In the genomic region with DNA sequence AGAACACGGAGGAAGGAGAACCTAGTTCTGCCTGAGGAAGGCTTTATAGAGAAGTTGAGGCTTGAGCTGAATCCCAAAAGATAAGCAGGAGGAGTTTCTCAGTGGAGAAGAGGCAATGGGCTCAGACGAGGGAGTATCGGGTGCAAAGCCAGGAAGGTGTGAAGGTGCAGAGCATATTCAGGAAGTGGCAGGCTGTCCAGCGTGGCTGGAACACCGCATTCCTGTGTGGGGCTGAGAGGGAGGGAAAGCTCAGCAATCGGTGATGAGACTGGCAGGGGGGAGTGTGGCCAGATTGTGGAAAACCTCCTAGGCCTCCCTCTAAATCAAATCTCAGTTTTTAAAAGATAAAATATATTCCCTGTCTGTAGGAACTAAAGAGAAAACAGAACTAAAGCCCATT, we compare ENCODE assay signal across 13 cellular contexts.
DNase-seq lines count a peak whose midpoint lies in the region; ATAC-seq and TF ChIP-seq lines count a peak whose summit lies in the region.
"Had no signal": no experiment of that assay in that cellular context is flagged by ENCODE, and none has a peak within 500 bp of the region (broad histone marks: within the 10 kb centered on the region; RNA-seq: fewer than 3 reads in every experiment).

No MANE protein-coding gene starts in this region.

- H3K27ac Mint-ChIP-seq in endothelial cell (ENCODE audit: unreplicated experiment), result peak overlapping the region; percentile 1
- H3K27ac Mint-ChIP-seq: activated T-cell treated with anti-CD3 and anti-CD28 coated beads, Interleukin-2, amount 50 U/mL, for 24 hours; naive thymus-derived CD8-positive, alpha-beta T cell had no signal

- peaks cover 7% of the 10 kb centered on the region for H3K36me3 Mint-ChIP-seq in endothelial cell (ENCODE audit: low read depth, unreplicated experiment)
- H3K36me3 Mint-ChIP-seq: naive thymus-derived CD8-positive, alpha-beta T cell had no signal

- no peaks in the 10 kb centered on the region for H3K9me3 Mint-ChIP-seq in endothelial cell (ENCODE audit: unreplicated experiment)
- H3K9me3 Mint-ChIP-seq: activated T-cell treated with anti-CD3 and anti-CD28 coated beads, Interleukin-2, amount 50 U/mL, for 24 hours; naive thymus-derived CD8-positive, alpha-beta T cell had no signal

- intact Hi-C loops in Right ventricle myocardium inferior (cut with DNase I) (loop anchor here (5.0 kb wide), 1 partner anchor 80 kb away; no protein-coding TSS in a partner anchor), cardiac septum (cut with DNase I) (no loop called here)

- no peak for DNase-seq in Right ventricle myocardium inferior (ENCODE audit: missing footprints)
- DNase-seq in cardiac septum (ENCODE audit: low spot score), result no peak
- no peak for DNase-seq in endothelial cell (ENCODE audit: low spot score)
- DNase-seq in lung microvascular endothelial cell (ENCODE audit: low read depth in 2 of 2), result peak; percentile 41 to 67
- DNase-seq in dedifferentiated amniotic fluid mesenchymal stem cell (ENCODE audit: extremely low spot score), result no peak
- no peak for DNase-seq in GDM1 (lab: John Stamatoyannopoulos, UW)
- no peak for DNase-seq in NCI-H1417 treated with DMSO at 0.1 percent for 48 hours (lab: John Stamatoyannopoulos, UW)
- DNase-seq: activated T-cell treated with anti-CD3 and anti-CD28 coated beads, Interleukin-2, amount 50 U/mL, for 24 hours; naive thymus-derived CD8-positive, alpha-beta T cell; NCI-H1417; NCI-H69 had no signal

- peaks cover 45% of the 10 kb centered on the region for H3K4me1 Mint-ChIP-seq in endothelial cell (ENCODE audit: unreplicated experiment)

- no peak overlapping the region for H3K4me3 Mint-ChIP-seq in endothelial cell (ENCODE audit: unreplicated experiment)
- H3K4me3 Mint-ChIP-seq: activated T-cell treated with anti-CD3 and anti-CD28 coated beads, Interleukin-2, amount 50 U/mL, for 24 hours; naive thymus-derived CD8-positive, alpha-beta T cell had no signal

- no peak for TF ChIP-seq CTCF in endothelial cell (IDR thresholded peaks at IDR 0.05; ENCODE audit: unreplicated experiment)

- ATAC-seq in Right ventricle myocardium inferior, result peak; percentile 51
- no peak for ATAC-seq in GM19351 (IDR thresholded peaks at IDR 0.05; ENCODE audit: unreplicated experiment)
- ATAC-seq: activated CD4-positive, CD25-positive, alpha-beta regulatory T cell treated with anti-CD3 and anti-CD28 coated beads, Interleukin-2, amount 50 U/mL, for 24 hours; naive thymus-derived CD8-positive, alpha-beta T cell had no signal

- peaks cover 8% of the 10 kb centered on the region for H3K27me3 Mint-ChIP-seq in endothelial cell (ENCODE audit: unreplicated experiment)
- H3K27me3 Mint-ChIP-seq: activated T-cell treated with anti-CD3 and anti-CD28 coated beads, Interleukin-2, amount 50 U/mL, for 24 hours had no signal

Comparison
In these comparisons a context has a peak if more than half of its experiments do, and no peak if none do; other contexts are left out.
1. DNase-seq: peak in lung microvascular endothelial cell (2 of 2); none in Right ventricle myocardium inferior (single experiment), cardiac septum (single experiment), endothelial cell (single experiment), dedifferentiated amniotic fluid mesenchymal stem cell (single experiment), GDM1 (single experiment) and NCI-H1417 treated with DMSO at 0.1 percent for 48 hours (single experiment).